ENCODE assay signal across 11 cellular contexts in the genomic region with DNA sequence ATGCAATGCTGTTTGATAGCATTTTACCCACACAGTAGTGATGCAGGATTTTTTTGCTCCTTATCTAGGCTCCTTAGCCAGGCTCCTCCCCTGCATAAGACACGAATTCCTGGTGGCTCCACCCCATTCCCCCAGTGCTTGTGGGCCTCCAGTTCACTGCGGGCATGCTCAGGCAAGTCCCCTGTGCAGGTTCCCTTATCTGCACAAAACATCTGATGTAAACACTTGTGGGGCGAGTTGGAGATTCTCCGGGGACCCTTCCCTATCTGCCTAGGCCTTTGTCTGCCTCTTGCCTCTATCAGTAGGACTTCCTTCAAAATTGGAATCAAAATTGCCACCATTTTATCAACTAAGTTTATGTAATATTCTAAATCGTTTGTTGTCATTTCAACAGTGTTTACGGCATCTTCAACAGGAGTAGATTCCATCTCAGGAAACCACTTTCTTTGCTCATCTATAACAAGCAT. TPM values are rescaled to one million over a fixed set of nuclear protein-coding genes. Genes with fewer than 3 reads are reported as not detected.
DNase-seq lines count a peak whose midpoint lies in the region; ATAC-seq, FAIRE-seq and TF ChIP-seq lines count a peak whose summit lies in the region.
"Had no signal": no experiment of that assay in that cellular context is flagged by ENCODE, and none has a peak within 500 bp of the region (broad histone marks: within the 10 kb centered on the region; RNA-seq: fewer than 3 reads in every experiment).

No MANE protein-coding gene starts in this region.

- peak; percentile 38 for ATAC-seq in activated naive CD8-positive, alpha-beta T cell treated with anti-CD3 and anti-CD28 coated beads, Interleukin-2, amount 10 ng/mL, durations not matched to agents 7 days and 5 days (ENCODE audit: low read depth)
- ATAC-seq: activated CD8-positive, alpha-beta memory T cell treated with anti-CD3 and anti-CD28 coated beads, Interleukin-2, amount 10 ng/mL, durations not matched to agents 7 days and 5 days; mucosa of descending colon had no signal

- peak overlapping the region; percentile 24 for H3K27ac ChIP-seq in mesodermal cell (ENCODE audit: low read depth, low read length, severe bottlenecking)

- peaks cover 20% of the 10 kb centered on the region for H3K4me1 Mint-ChIP-seq in activated naive CD8-positive, alpha-beta T cell treated with anti-CD3 and anti-CD28 coated beads, Interleukin-2, amount 10 ng/mL, durations not matched to agents 7 days and 5 days

- H3K4me3 ChIP-seq in mesodermal cell (ENCODE audit: extremely low read depth, insufficient read depth, low read length, poor library complexity, severe bottlenecking) (no peak overlapping the region), lower leg skin (ENCODE audit: low read depth, poor library complexity, severe bottlenecking) (no peak overlapping the region)
- H3K4me3 ChIP-seq: mucosa of descending colon had no signal

- H3K36me3 ChIP-seq in mesodermal cell (ENCODE audit: control insufficient read depth, insufficient read depth, low read length), result no peaks in the 10 kb centered on the region

- intact Hi-C loops in lower leg skin (cut with DNase I; ENCODE audit: low total_unique reads), result no loop called here

- DNase-seq in NCI-H526 (lab: John Stamatoyannopoulos, UW) (peak; percentile 43 to 57), NCI-H526 treated with DMSO at 0.1 percent for 48 hours (lab: John Stamatoyannopoulos, UW) (no peak), LHCN-M2 (ENCODE audit: low read depth) (peak; percentile 41), hypothalamus (lab: John Stamatoyannopoulos, UW) (no peak), lower leg skin (ENCODE audit: low spot score in 2 of 2) (no peak), GM19239 (ENCODE audit: insufficient read length, low spot score) (no peak)
- no peak for DNase-seq in activated naive CD8-positive, alpha-beta T cell treated with anti-CD3 and anti-CD28 coated beads, Interleukin-2, amount 10 ng/mL, durations not matched to agents 7 days and 5 days
- DNase-seq: activated CD8-positive, alpha-beta memory T cell treated with anti-CD3 and anti-CD28 coated beads, Interleukin-2, amount 10 ng/mL, durations not matched to agents 7 days and 5 days; mucosa of descending colon; stimulated activated CD8-positive, alpha-beta memory T cell treated with anti-CD3 and anti-CD28 coated beads, Interleukin-4, amount 100 ng/mL, for 48 hours had no signal

- peak overlapping the region; percentile 14 for H3K27ac Mint-ChIP-seq in activated naive CD8-positive, alpha-beta T cell treated with anti-CD3 and anti-CD28 coated beads, Interleukin-2, amount 10 ng/mL, durations not matched to agents 7 days and 5 days
- H3K27ac Mint-ChIP-seq: activated CD8-positive, alpha-beta memory T cell treated with anti-CD3 and anti-CD28 coated beads, Interleukin-2, amount 10 ng/mL, durations not matched to agents 7 days and 5 days had no signal

- no peak for TF ChIP-seq POLR2A in lower leg skin (IDR thresholded peaks at IDR 0.05)

- peaks cover 21% of the 10 kb centered on the region for H3K27me3 Mint-ChIP-seq in activated naive CD8-positive, alpha-beta T cell treated with anti-CD3 and anti-CD28 coated beads, Interleukin-2, amount 10 ng/mL, durations not matched to agents 7 days and 5 days

- H3K9me3 ChIP-seq in mesodermal cell (ENCODE audit: control insufficient read depth, low read length), result peaks cover 6% of the 10 kb centered on the region
- H3K9me3 ChIP-seq: mucosa of descending colon had no signal

- POLR2A ChIA-PET in activated naive CD8-positive, alpha-beta T cell treated with anti-CD3 and anti-CD28 coated beads, Interleukin-2, amount 10 ng/mL, durations not matched to agents 7 days and 5 days (lab: Charles Lee), result no interaction called here

- no peak for FAIRE-seq in GM19239 (lab: Jason Lieb, UNC)

- no peak overlapping the region for H3K4me3 Mint-ChIP-seq in activated naive CD8-positive, alpha-beta T cell treated with anti-CD3 and anti-CD28 coated beads, Interleukin-2, amount 10 ng/mL, durations not matched to agents 7 days and 5 days
- H3K4me3 Mint-ChIP-seq: activated CD8-positive, alpha-beta memory T cell treated with anti-CD3 and anti-CD28 coated beads, Interleukin-2, amount 10 ng/mL, durations not matched to agents 7 days and 5 days had no signal

- H3K4me1 ChIP-seq in mesodermal cell (ENCODE audit: control insufficient read depth, insufficient read depth, low read length, poor library complexity, severe bottlenecking), result peaks cover 15% of the 10 kb centered on the region

- no peaks in the 10 kb centered on the region for H3K9me3 Mint-ChIP-seq in activated naive CD8-positive, alpha-beta T cell treated with anti-CD3 and anti-CD28 coated beads, Interleukin-2, amount 10 ng/mL, durations not matched to agents 7 days and 5 days

- WGBS in mesodermal cell (ENCODE audit: insufficient coverage in 2 of 2), 2 experiments, result 73 to 83% methylated on average over 4 of the region's 6 CpGs
- 59 to 67% methylated on average over 6 of the region's 6 CpGs for WGBS in lower leg skin, 2 donors

- no peaks in the 10 kb centered on the region for H3K36me3 Mint-ChIP-seq in activated naive CD8-positive, alpha-beta T cell treated with anti-CD3 and anti-CD28 coated beads, Interleukin-2, amount 10 ng/mL, durations not matched to agents 7 days and 5 days

- no peak for TF ChIP-seq CTCF in lower leg skin (IDR thresholded peaks at IDR 0.05)

RNA-seq across cellular contexts. Expression of a gene that starts 5.4 kb away (rescaled TPM):
- total RNA-seq in LHCN-M2 (2014; rRNA removed) (42.1 and 49.6 TPM in 2 replicates), lower leg skin (10 to 100 TPM in 3 of 4 donors, 1 to 10 TPM in 1; 6.5 to 17.1 (median 13.3) TPM)
- 12.9 TPM for polyA plus RNA-seq in LHCN-M2 (2012)
- 100 to 1,000 TPM; 106 TPM for total RNA-seq in activated naive CD8-positive, alpha-beta T cell treated with anti-CD3 and anti-CD28 coated beads, Interleukin-2, amount 10 ng/mL, durations not matched to agents 7 days and 5 days
- 37.7 TPM for polyA plus RNA-seq in mesodermal cell (2013, experiment 1 of 2)
- polyA plus RNA-seq in mesodermal cell (2013, experiment 2 of 2), result 37.0 TPM

Comparison
In these comparisons a context has a peak if more than half of its experiments do, and no peak if none do; other contexts are left out.
1. DNase-seq: peak in NCI-H526 (2 of 2) and LHCN-M2 (single experiment); none in NCI-H526 treated with DMSO at 0.1 percent for 48 hours (single experiment), activated naive CD8-positive, alpha-beta T cell treated with anti-CD3 and anti-CD28 coated beads, Interleukin-2, amount 10 ng/mL, durations not matched to agents 7 days and 5 days (single experiment), hypothalamus (0 of 51), lower leg skin (0 of 2) and GM19239 (single experiment).